Comparison of ENCODE assay signal across 10 cellular contexts in genomic region chr11:67006029-67006884, GRCh38. TPM values are rescaled to one million over a fixed set of nuclear protein-coding genes. Genes with fewer than 3 reads are reported as not detected.
DNase-seq lines count a peak whose midpoint lies in the region; ATAC-seq and TF ChIP-seq lines count a peak whose summit lies in the region.
"Had no signal": no experiment of that assay in that cellular context is flagged by ENCODE, and none has a peak within 500 bp of the region (broad histone marks: within the 10 kb centered on the region; RNA-seq: fewer than 3 reads in every experiment).

No MANE protein-coding gene starts in this region.

- H3K27me3 Mint-ChIP-seq in activated naive CD4-positive, alpha-beta T cell treated with anti-CD3 and anti-CD28 coated beads for 36 hours (ENCODE audit: low read depth), result no peaks in the 10 kb centered on the region

- peak overlapping the region; percentile 26 for H3K4me3 ChIP-seq in neural cell (ENCODE audit: low read length)
- H3K4me3 ChIP-seq: tibial artery had no signal

- DNase-seq in GM03348 (ENCODE audit: low spot score) (peak; percentile 36), LHCN-M2 (ENCODE audit: low read depth) (peak; percentile 41)
- DNase-seq in activated naive CD4-positive, alpha-beta T cell treated with anti-CD3 and anti-CD28 coated beads for 36 hours, result peak; percentile 43
- no peak for DNase-seq in activated CD8-positive, alpha-beta memory T cell treated with anti-CD3 and anti-CD28 coated beads, Interleukin-2, amount 50 U/mL, for 4 hours
- DNase-seq in activated effector memory CD4-positive, alpha-beta T cell treated with Interleukin-2 at 50 U/mL for 16 hours, result no peak

- no peak for TF ChIP-seq RAD21 in neural cell (conservative IDR thresholded peaks at IDR 0.05)

- no peaks in the 10 kb centered on the region for H3K36me3 ChIP-seq in neural cell (ENCODE audit: insufficient read depth, low read length)
- H3K36me3 ChIP-seq: tibial artery had no signal

- H3K9me2 ChIP-seq in neural cell (ENCODE audit: insufficient read depth, low read length), result no peaks in the 10 kb centered on the region

- H3K9me3 ChIP-seq in neural cell (ENCODE audit: low read length), result no peaks in the 10 kb centered on the region
- H3K9me3 ChIP-seq: tibial artery had no signal

- no peak overlapping the region for H3K27ac Mint-ChIP-seq in activated naive CD4-positive, alpha-beta T cell treated with anti-CD3 and anti-CD28 coated beads for 36 hours
- H3K27ac Mint-ChIP-seq: activated naive CD4-positive, alpha-beta T cell treated with anti-CD3 and anti-CD28 coated beads, Interleukin-2, amount 50 U/mL, for 72 hours had no signal

- peak overlapping the region; percentile 58 for H3K27ac ChIP-seq in neural cell (ENCODE audit: low read length)
- H3K27ac ChIP-seq: tibial artery had no signal

- H3K27me3 ChIP-seq in neural cell (ENCODE audit: insufficient read depth, low read depth, low read length), result no peaks in the 10 kb centered on the region
- H3K27me3 ChIP-seq: tibial artery had no signal

- ATAC-seq in GM18519 (IDR thresholded peaks at IDR 0.05; ENCODE audit: low FRiP score, unreplicated experiment) (no peak), HG03175 (IDR thresholded peaks at IDR 0.05; ENCODE audit: unreplicated experiment) (no peak)

- H3K9ac ChIP-seq in neural cell (ENCODE audit: low read length), result peak overlapping the region; percentile 13

- no peaks in the 10 kb centered on the region for H3F3A ChIP-seq in neural cell (ENCODE audit: insufficient read depth, low read length, poor library complexity, severe bottlenecking)

- H3K79me2 ChIP-seq in neural cell (replicated peaks; ENCODE audit: insufficient read depth, low read length), result no peaks in the 10 kb centered on the region

- H3K4me3 Mint-ChIP-seq in activated naive CD4-positive, alpha-beta T cell treated with anti-CD3 and anti-CD28 coated beads for 36 hours, result no peak overlapping the region

- peaks cover 4% of the 10 kb centered on the region for H3K4me1 Mint-ChIP-seq in activated naive CD4-positive, alpha-beta T cell treated with anti-CD3 and anti-CD28 coated beads for 36 hours (ENCODE audit: low read depth)

- H3K36me3 Mint-ChIP-seq in activated naive CD4-positive, alpha-beta T cell treated with anti-CD3 and anti-CD28 coated beads for 36 hours (ENCODE audit: low read depth), result no peaks in the 10 kb centered on the region
- H3K36me3 Mint-ChIP-seq: activated naive CD4-positive, alpha-beta T cell treated with anti-CD3 and anti-CD28 coated beads, Interleukin-2, amount 50 U/mL, for 72 hours had no signal

- peak overlapping the region; percentile 66 for H2AFZ ChIP-seq in neural cell (ENCODE audit: low read depth, low read length)

- intact Hi-C loops in activated naive CD4-positive, alpha-beta T cell treated with anti-CD3 and anti-CD28 coated beads for 36 hours (cut with micrococcal nuclease), result no loop called here

- H4K20me1 ChIP-seq in neural cell (ENCODE audit: insufficient read depth), result no peaks in the 10 kb centered on the region

- TF ChIP-seq EP300 in neural cell (conservative IDR thresholded peaks at IDR 0.05; ENCODE audit: poor library complexity, severe bottlenecking), result no peak

- CTCF ChIA-PET in activated naive CD4-positive, alpha-beta T cell treated with anti-CD3 and anti-CD28 coated beads for 36 hours (lab: Charles Lee), result interaction anchor here (1.0 kb wide), 1 partner anchor 16 kb away, joined by 4 read pairs; no protein-coding TSS in a partner anchor

- no peaks in the 10 kb centered on the region for H3K9me3 Mint-ChIP-seq in activated naive CD4-positive, alpha-beta T cell treated with anti-CD3 and anti-CD28 coated beads for 36 hours

- no peak overlapping the region for H3K4me2 ChIP-seq in neural cell (ENCODE audit: low read length)

- no peak for TF ChIP-seq CTCF in neural cell (IDR thresholded peaks at IDR 0.05; ENCODE audit: poor library complexity, severe bottlenecking)

TF ChIP-seq in neural cell, 6 proteins besides CTCF, POLR2A, EP300 and RAD21:
- TF ChIP-seq REST (IDR thresholded peaks at IDR 0.05; ENCODE audit: borderline replicate concordance) (no peak), EZH2 (IDR thresholded peaks at IDR 0.05; ENCODE audit: borderline replicate concordance, insufficient read depth, low read length, poor library complexity, severe bottlenecking) (no peak), SMC3 (conservative IDR thresholded peaks at IDR 0.05; ENCODE audit: poor library complexity) (no peak), POLR2AphosphoS5 (IDR thresholded peaks at IDR 0.05) (no peak), MXI1 (conservative IDR thresholded peaks at IDR 0.05; ENCODE audit: poor library complexity, severe bottlenecking) (no peak), TAF1 (IDR thresholded peaks at IDR 0.05; ENCODE audit: low read depth) (no peak)

RNA-seq across cellular contexts. Expression of gene SYT12, which starts 16.7 kb away (rescaled TPM):
- not detected in 2 replicates for total RNA-seq in LHCN-M2 (2014; rRNA removed)
- 0.26 TPM for polyA plus RNA-seq in LHCN-M2 (2012)
- not detected for total RNA-seq in activated naive CD4-positive, alpha-beta T cell treated with anti-CD3 and anti-CD28 coated beads for 36 hours
- 2.1 and 2.3 TPM in 2 replicates for polyA plus RNA-seq in neural cell
- 3.8 and 3.9 TPM in 2 replicates for polyA minus RNA-seq in neural cell

RNA-seq across cellular contexts. Expression of gene C11orf86, which starts 31.2 kb away (rescaled TPM):
- total RNA-seq in LHCN-M2 (2014; rRNA removed), result not detected in 2 replicates
- not detected for polyA plus RNA-seq in LHCN-M2 (2012)
- not detected for total RNA-seq in activated naive CD4-positive, alpha-beta T cell treated with anti-CD3 and anti-CD28 coated beads for 36 hours
- not detected in 2 replicates for polyA plus RNA-seq in neural cell
- not detected in 2 replicates for polyA minus RNA-seq in neural cell
- total RNA-seq: activated naive CD4-positive, alpha-beta T cell treated with anti-CD3 and anti-CD28 coated beads, Interleukin-2, amount 50 U/mL, for 72 hours had no signal

RNA-seq across cellular contexts. Expression of gene PC, which starts 48.1 kb away (rescaled TPM):
- total RNA-seq in LHCN-M2 (2014; rRNA removed), result 6.2 and 6.3 TPM in 2 replicates
- polyA plus RNA-seq in LHCN-M2 (2012), result 11.2 TPM
- total RNA-seq in activated naive CD4-positive, alpha-beta T cell treated with anti-CD3 and anti-CD28 coated beads for 36 hours, result 1 to 10 TPM; 8.0 to 9.4 TPM
- polyA plus RNA-seq in neural cell, result 7.1 and 8.9 TPM in 2 replicates
- polyA minus RNA-seq in neural cell, result 9.7 and 11.5 TPM in 2 replicates

RNA-seq across cellular contexts. Expression of gene RHOD, which starts 50.4 kb away (rescaled TPM):
- total RNA-seq in LHCN-M2 (2014; rRNA removed), result 0.57 and 1.0 TPM in 2 replicates
- 6.1 TPM for polyA plus RNA-seq in LHCN-M2 (2012)
- total RNA-seq in activated naive CD4-positive, alpha-beta T cell treated with anti-CD3 and anti-CD28 coated beads for 36 hours, result under 1 TPM; 0.64 to 0.98 TPM
- polyA plus RNA-seq in neural cell, result 0.28 TPM in 1 of 2 replicates, not detected in the other
- not detected in 2 replicates for polyA minus RNA-seq in neural cell

Comparison
In these comparisons a context has a peak if more than half of its experiments do, and no peak if none do; other contexts are left out.
1. DNase-seq: peak in GM03348 (single experiment), LHCN-M2 (single experiment) and activated naive CD4-positive, alpha-beta T cell treated with anti-CD3 and anti-CD28 coated beads for 36 hours (single experiment); none in activated CD8-positive, alpha-beta memory T cell treated with anti-CD3 and anti-CD28 coated beads, Interleukin-2, amount 50 U/mL, for 4 hours (single experiment) and activated effector memory CD4-positive, alpha-beta T cell treated with Interleukin-2 at 50 U/mL for 16 hours (single experiment).